Comparison of ENCODE assay signal across 14 cellular contexts in genomic region chr6:27135087-27135657, GRCh38.
DNase-seq lines count a peak whose midpoint lies in the region; ATAC-seq and TF ChIP-seq lines count a peak whose summit lies in the region.
"Had no signal": no experiment of that assay in that cellular context is flagged by ENCODE, and none has a peak within 500 bp of the region (broad histone marks: within the 10 kb centered on the region; RNA-seq: fewer than 3 reads in every experiment).

No MANE protein-coding gene starts in this region.

- DNase-seq in activated T-cell treated with anti-CD3 and anti-CD28 coated beads, Interleukin-2, amount 50 U/mL, for 72 hours, result no peak
- no peak for DNase-seq in activated T-cell treated with anti-CD3 and anti-CD28 coated beads, Interleukin-2, amount 50 U/mL, for 24 hours
- DNase-seq in activated CD8-positive, alpha-beta T cell treated with anti-CD3 and anti-CD28 coated beads for 36 hours, result no peak
- DNase-seq in stimulated activated naive CD8-positive, alpha-beta T cell treated with anti-CD3 and anti-CD28 coated beads, Interleukin-15, amount 100 ng/mL, for 72 hours, result no peak
- DNase-seq in inferior parietal cortex (ENCODE audit: extremely low spot score), result no peak
- DNase-seq in midbrain (lab: John Stamatoyannopoulos, UW), result no peak
- DNase-seq: activated CD4-positive, alpha-beta T cell treated with anti-CD3 and anti-CD28 coated beads, Interleukin-2, amount 10 ng/mL, durations not matched to agents 7 days and 5 days; GOT3; heart left ventricle; NCI-H1436; NCI-H2227 treated with DMSO at 0.1 percent for 48 hours; ovary had no signal

- H3K9me3 ChIP-seq in KOPT-K1 (ENCODE audit: insufficient read depth, low read length, poor library complexity, severe bottlenecking), result no peaks in the 10 kb centered on the region
- H3K9me3 ChIP-seq: heart left ventricle, ovary had no signal

- ATAC-seq in activated T-cell treated with anti-CD3 and anti-CD28 coated beads, Interleukin-2, amount 50 U/mL, for 72 hours (replicated peaks in 1 of 2), result no peak
- no peak for ATAC-seq in activated CD8-positive, alpha-beta T cell treated with anti-CD3 and anti-CD28 coated beads for 36 hours
- no peak for ATAC-seq in stimulated activated naive CD8-positive, alpha-beta T cell treated with anti-CD3 and anti-CD28 coated beads, Interleukin-15, amount 100 ng/mL, for 72 hours
- ATAC-seq in HG03354 (IDR thresholded peaks at IDR 0.05; ENCODE audit: poor library complexity, severe bottlenecking, unreplicated experiment), result no peak
- ATAC-seq: heart left ventricle had no signal

- POLR2A ChIA-PET in activated CD8-positive, alpha-beta T cell treated with anti-CD3 and anti-CD28 coated beads for 36 hours (lab: Charles Lee), result interaction anchor here (1.0 to 9.7 kb wide), 5 partner anchors 14 to 977 kb away, joined by 3 to 692 read pairs (median 48); a partner anchor contains a TSS

- peaks cover 2 to 3% of the 10 kb centered on the region in 2 donors for H3K36me3 Mint-ChIP-seq in activated T-cell treated with anti-CD3 and anti-CD28 coated beads, Interleukin-2, amount 50 U/mL, for 72 hours (ENCODE audit: insufficient read depth in 2 of 2)
- H3K36me3 Mint-ChIP-seq in activated T-cell treated with anti-CD3 and anti-CD28 coated beads, Interleukin-2, amount 50 U/mL, for 24 hours (ENCODE audit: low read depth), result peaks cover 18% of the 10 kb centered on the region
- peaks cover 12% of the 10 kb centered on the region for H3K36me3 Mint-ChIP-seq in activated CD8-positive, alpha-beta T cell treated with anti-CD3 and anti-CD28 coated beads for 36 hours (ENCODE audit: low read depth)

- H3K4me3 Mint-ChIP-seq in activated T-cell treated with anti-CD3 and anti-CD28 coated beads, Interleukin-2, amount 50 U/mL, for 72 hours, result no peak overlapping the region
- H3K4me3 Mint-ChIP-seq in activated T-cell treated with anti-CD3 and anti-CD28 coated beads, Interleukin-2, amount 50 U/mL, for 24 hours, result no peak overlapping the region
- peak overlapping the region; percentile 24 for H3K4me3 Mint-ChIP-seq in activated CD8-positive, alpha-beta T cell treated with anti-CD3 and anti-CD28 coated beads for 36 hours
- H3K4me3 Mint-ChIP-seq in stimulated activated naive CD8-positive, alpha-beta T cell treated with anti-CD3 and anti-CD28 coated beads, Interleukin-15, amount 100 ng/mL, for 72 hours, result peak overlapping the region; percentile 5 to 16
- H3K4me3 Mint-ChIP-seq: activated CD4-positive, alpha-beta T cell treated with anti-CD3 and anti-CD28 coated beads, Interleukin-2, amount 10 ng/mL, durations not matched to agents 7 days and 5 days had no signal

- no peaks in the 10 kb centered on the region for H3K27me3 Mint-ChIP-seq in activated T-cell treated with anti-CD3 and anti-CD28 coated beads, Interleukin-2, amount 50 U/mL, for 72 hours (ENCODE audit: low read depth)
- H3K27me3 Mint-ChIP-seq in activated T-cell treated with anti-CD3 and anti-CD28 coated beads, Interleukin-2, amount 50 U/mL, for 24 hours, result no peaks in the 10 kb centered on the region
- no peaks in the 10 kb centered on the region for H3K27me3 Mint-ChIP-seq in activated CD8-positive, alpha-beta T cell treated with anti-CD3 and anti-CD28 coated beads for 36 hours
- no peaks in the 10 kb centered on the region for H3K27me3 Mint-ChIP-seq in stimulated activated naive CD8-positive, alpha-beta T cell treated with anti-CD3 and anti-CD28 coated beads, Interleukin-15, amount 100 ng/mL, for 72 hours
- H3K27me3 Mint-ChIP-seq: activated CD4-positive, alpha-beta T cell treated with anti-CD3 and anti-CD28 coated beads, Interleukin-2, amount 10 ng/mL, durations not matched to agents 7 days and 5 days had no signal

- peak overlapping the region; percentile 12 for H3K27ac Mint-ChIP-seq in activated T-cell treated with anti-CD3 and anti-CD28 coated beads, Interleukin-2, amount 50 U/mL, for 72 hours
- H3K27ac Mint-ChIP-seq in activated T-cell treated with anti-CD3 and anti-CD28 coated beads, Interleukin-2, amount 50 U/mL, for 24 hours, result no peak overlapping the region
- peak overlapping the region; percentile 57 for H3K27ac Mint-ChIP-seq in activated CD8-positive, alpha-beta T cell treated with anti-CD3 and anti-CD28 coated beads for 36 hours
- H3K27ac Mint-ChIP-seq in stimulated activated naive CD8-positive, alpha-beta T cell treated with anti-CD3 and anti-CD28 coated beads, Interleukin-15, amount 100 ng/mL, for 72 hours, result no peak overlapping the region

- H3K4me1 Mint-ChIP-seq in activated T-cell treated with anti-CD3 and anti-CD28 coated beads, Interleukin-2, amount 50 U/mL, for 72 hours (ENCODE audit: low read depth), result peaks cover 41% of the 10 kb centered on the region
- H3K4me1 Mint-ChIP-seq in activated T-cell treated with anti-CD3 and anti-CD28 coated beads, Interleukin-2, amount 50 U/mL, for 24 hours (ENCODE audit: low read depth), result peaks cover 55% of the 10 kb centered on the region
- H3K4me1 Mint-ChIP-seq in activated CD8-positive, alpha-beta T cell treated with anti-CD3 and anti-CD28 coated beads for 36 hours (ENCODE audit: low read depth), result peaks cover 30% of the 10 kb centered on the region
- peaks cover 39% of the 10 kb centered on the region for H3K4me1 Mint-ChIP-seq in stimulated activated naive CD8-positive, alpha-beta T cell treated with anti-CD3 and anti-CD28 coated beads, Interleukin-15, amount 100 ng/mL, for 72 hours

- peak overlapping the region; percentile 98 for H3K27ac ChIP-seq in KOPT-K1 (ENCODE audit: low read depth, low read length, poor library complexity, severe bottlenecking)
- H3K27ac ChIP-seq: ovary had no signal

- CTCF ChIA-PET in activated CD8-positive, alpha-beta T cell treated with anti-CD3 and anti-CD28 coated beads for 36 hours (lab: Charles Lee), result no interaction called here

- intact Hi-C loops in activated CD8-positive, alpha-beta T cell treated with anti-CD3 and anti-CD28 coated beads for 36 hours (cut with micrococcal nuclease), result loop anchor here (10.0 kb wide), 1 partner anchor 1100 kb away; a partner anchor contains a TSS

- H3K36me3 ChIP-seq in KOPT-K1 (ENCODE audit: insufficient read depth, low read length), result no peaks in the 10 kb centered on the region
- H3K36me3 ChIP-seq: ovary had no signal

- no peak for TF ChIP-seq CTCF in activated CD8-positive, alpha-beta T cell treated with anti-CD3 and anti-CD28 coated beads for 36 hours (IDR thresholded peaks at IDR 0.05)

- H3K9me3 Mint-ChIP-seq in activated T-cell treated with anti-CD3 and anti-CD28 coated beads, Interleukin-2, amount 50 U/mL, for 72 hours, result no peaks in the 10 kb centered on the region
- no peaks in the 10 kb centered on the region for H3K9me3 Mint-ChIP-seq in activated T-cell treated with anti-CD3 and anti-CD28 coated beads, Interleukin-2, amount 50 U/mL, for 24 hours
- H3K9me3 Mint-ChIP-seq in activated CD8-positive, alpha-beta T cell treated with anti-CD3 and anti-CD28 coated beads for 36 hours, result no peaks in the 10 kb centered on the region
- no peaks in the 10 kb centered on the region for H3K9me3 Mint-ChIP-seq in stimulated activated naive CD8-positive, alpha-beta T cell treated with anti-CD3 and anti-CD28 coated beads, Interleukin-15, amount 100 ng/mL, for 72 hours
- H3K9me3 Mint-ChIP-seq: activated CD4-positive, alpha-beta T cell treated with anti-CD3 and anti-CD28 coated beads, Interleukin-2, amount 10 ng/mL, durations not matched to agents 7 days and 5 days had no signal

Comparison
In these comparisons a context has a peak if more than half of its experiments do, and no peak if none do; other contexts are left out.
1. H3K27ac Mint-ChIP-seq: peak in activated T-cell treated with anti-CD3 and anti-CD28 coated beads, Interleukin-2, amount 50 U/mL, for 72 hours (single experiment) and activated CD8-positive, alpha-beta T cell treated with anti-CD3 and anti-CD28 coated beads for 36 hours (single experiment); none in activated T-cell treated with anti-CD3 and anti-CD28 coated beads, Interleukin-2, amount 50 U/mL, for 24 hours (single experiment) and stimulated activated naive CD8-positive, alpha-beta T cell treated with anti-CD3 and anti-CD28 coated beads, Interleukin-15, amount 100 ng/mL, for 72 hours (0 of 2).
2. H3K4me3 Mint-ChIP-seq: peak in activated CD8-positive, alpha-beta T cell treated with anti-CD3 and anti-CD28 coated beads for 36 hours (single experiment) and stimulated activated naive CD8-positive, alpha-beta T cell treated with anti-CD3 and anti-CD28 coated beads, Interleukin-15, amount 100 ng/mL, for 72 hours (2 of 2); none in activated T-cell treated with anti-CD3 and anti-CD28 coated beads, Interleukin-2, amount 50 U/mL, for 72 hours (0 of 2) and activated T-cell treated with anti-CD3 and anti-CD28 coated beads, Interleukin-2, amount 50 U/mL, for 24 hours (single experiment).